ENCODE assay signal across 8 cellular contexts in genomic region chr1:225777058-225777582, GRCh38. TPM values are rescaled to one million over a fixed set of nuclear protein-coding genes. Genes with fewer than 3 reads are reported as not detected.
DNase-seq lines count a peak whose midpoint lies in the region; ATAC-seq and TF ChIP-seq lines count a peak whose summit lies in the region.

No MANE protein-coding gene starts in this region.

- CTCF ChIA-PET in OCI-LY7 (lab: Charles Lee; ENCODE audit: unreplicated experiment), result interaction anchor here (0.5 to 2.2 kb wide), 8 partner anchors 10 to 359 kb away, joined by 3 to 11 read pairs (median 3); no protein-coding TSS in a partner anchor

- POLR2A ChIA-PET in OCI-LY7 (lab: Charles Lee), result interaction anchor here (0.5 to 3.0 kb wide), 24 partner anchors 8 to 337 kb away, joined by 3 to 14 read pairs (median 4); partner anchors contain the start of genes PYCR2 and TMEM63A

- H3K27me3 ChIP-seq in GM06990 (replicated peaks; ENCODE audit: control insufficient read depth, insufficient read depth, low read length), result no peaks in the 10 kb centered on the region
- no peaks in the 10 kb centered on the region for H3K27me3 ChIP-seq in H7 (ENCODE audit: control insufficient read depth, insufficient read depth, low read length)
- H3K27me3 ChIP-seq in skeletal muscle tissue (ENCODE audit: control insufficient read depth in 3 of 3, insufficient read depth in 3 of 3, low read length in 3 of 3), result no peaks in the 10 kb centered on the region

- no peak overlapping the region for H3K4me3 Mint-ChIP-seq in osteocyte (ENCODE audit: unreplicated experiment)

- H3K36me3 Mint-ChIP-seq in osteocyte (ENCODE audit: unreplicated experiment), result no peaks in the 10 kb centered on the region

- H3K27ac ChIP-seq in OCI-LY7 (ENCODE audit: low read depth, low read length, poor library complexity, severe bottlenecking) (peak overlapping the region; percentile 91), skeletal muscle tissue (ENCODE audit: low read depth, low read length) (peak overlapping the region; percentile 89)

- no peak for DNase-seq in GM06990 (ENCODE audit: extremely low read depth, insufficient read length)
- DNase-seq in H7, result no peak
- no peak for DNase-seq in OCI-LY7 (ENCODE audit: low spot score)
- peak; percentile 18 for DNase-seq in foreskin melanocyte
- no peak for DNase-seq in osteocyte (ENCODE audit: extremely low spot score, unreplicated experiment)
- DNase-seq in pons (ENCODE audit: low spot score), result no peak

- peak overlapping the region; percentile 62 for H3K4me3 ChIP-seq in GM06990 (replicated peaks; ENCODE audit: low read depth, low read length)
- H3K4me3 ChIP-seq in H7 (ENCODE audit: insufficient read depth, low read depth, low read length), result peak overlapping the region; percentile 34
- H3K4me3 ChIP-seq in OCI-LY7 (ENCODE audit: low read depth, low read length, poor library complexity, severe bottlenecking), result peak overlapping the region; percentile 78
- H3K4me3 ChIP-seq in skeletal muscle tissue (ENCODE audit: low read length in 3 of 3), result peak overlapping the region; percentile 61 to 92 (median 79)

- ATAC-seq in HG02970 (IDR thresholded peaks at IDR 0.05; ENCODE audit: low FRiP score, unreplicated experiment), result no peak

- no peaks in the 10 kb centered on the region for H3K9me2 ChIP-seq in OCI-LY7 (ENCODE audit: insufficient read depth, low read length)

- H3K27me3 Mint-ChIP-seq in osteocyte (ENCODE audit: unreplicated experiment), result no peaks in the 10 kb centered on the region

- H3K4me2 ChIP-seq in OCI-LY7 (ENCODE audit: low read length), result peak overlapping the region; percentile 67

- peaks cover 56% of the 10 kb centered on the region for H3K4me1 ChIP-seq in OCI-LY7 (ENCODE audit: insufficient read depth, low read length, poor library complexity, severe bottlenecking)
- peaks cover 38 to 48% (median 45%) of the 10 kb centered on the region in 3 donors for H3K4me1 ChIP-seq in skeletal muscle tissue (ENCODE audit: control insufficient read depth in 3 of 3, insufficient read depth in 3 of 3, low read length in 3 of 3)

- H3K36me3 ChIP-seq in GM06990 (ENCODE audit: control insufficient read depth, insufficient read depth, low read length) (peaks cover 2% of the 10 kb centered on the region), H7 (replicated peaks; ENCODE audit: control insufficient read depth, insufficient read depth, low read length) (no peaks in the 10 kb centered on the region), OCI-LY7 (ENCODE audit: insufficient read depth, low read length) (peaks cover 36% of the 10 kb centered on the region), skeletal muscle tissue (ENCODE audit: control insufficient read depth in 3 of 3, insufficient read depth in 3 of 3, low read length in 3 of 3) (peaks cover 3 to 4% (median 4%) of the 10 kb centered on the region in 3 donors)

- intact Hi-C loops in OCI-LY7 (cut with micrococcal nuclease; ENCODE audit: unreplicated experiment), result loop anchor here (1.0 to 2.0 kb wide), 4 partner anchors 71 to 199 kb away; partner anchors contain the start of gene ENAH

- no peaks in the 10 kb centered on the region for H3K9me3 Mint-ChIP-seq in osteocyte (ENCODE audit: unreplicated experiment)

- H4K20me1 ChIP-seq in OCI-LY7 (ENCODE audit: insufficient read depth, low read length), result peaks cover 19% of the 10 kb centered on the region; the same call in 1 of the 2 replicates

- H3K79me2 ChIP-seq in OCI-LY7 (ENCODE audit: insufficient read depth, low read depth, low read length), result peaks cover 53% of the 10 kb centered on the region

- H3K9me3 ChIP-seq in OCI-LY7 (ENCODE audit: low read length) (no peaks in the 10 kb centered on the region), skeletal muscle tissue (ENCODE audit: control insufficient read depth in 3 of 3, low read length in 3 of 3) (no peaks in the 10 kb centered on the region)

- H3K27ac Mint-ChIP-seq in osteocyte (ENCODE audit: unreplicated experiment), result no peak overlapping the region

- H2AFZ ChIP-seq in OCI-LY7 (ENCODE audit: low read length), result peak overlapping the region; percentile 79

- no TSS peak for BruUV-seq in OCI-LY7 (replicated peaks; lab: Mats Ljungman, UMichigan)

- H3K9ac ChIP-seq in skeletal muscle tissue (ENCODE audit: low read depth in 1 of 3, low read length in 3 of 3), result peak overlapping the region; percentile 81 to 95 (median 89)

- H3K4me1 Mint-ChIP-seq in osteocyte (ENCODE audit: unreplicated experiment), result peaks cover 47% of the 10 kb centered on the region

- TF ChIP-seq CTCF in GM06990 (IDR thresholded peaks at IDR 0.05; ENCODE audit: insufficient read depth, low read length, poor library complexity, severe bottlenecking) (no peak), OCI-LY7 (conservative IDR thresholded peaks at IDR 0.05; ENCODE audit: low read length) (no peak), osteocyte (IDR thresholded peaks at IDR 0.05) (no peak)

RNA-seq across cellular contexts. Expression of gene SRP9, which starts 0.5 kb away (rescaled TPM):
- 647 and 743 TPM in 2 replicates for total RNA-seq in H7 (2014; rRNA removed; shearing (Covaris generic))
- 182 and 221 TPM in 2 replicates for total RNA-seq in OCI-LY7 (2014; rRNA removed; shearing (Covaris generic))
- 302 and 306 TPM in 2 replicates for total RNA-seq in OCI-LY7 (2022)
- 139 TPM for total RNA-seq in skeletal muscle tissue
- total RNA-seq in osteocyte, result 213 and 221 TPM in 2 replicates

RNA-seq across cellular contexts. Expression of gene EPHX1, which starts 32.8 kb away (rescaled TPM):
- total RNA-seq in H7 (2014; rRNA removed; shearing (Covaris generic)), result 41.6 and 52.1 TPM in 2 replicates
- 0.41 and 0.44 TPM in 2 replicates for total RNA-seq in OCI-LY7 (2014; rRNA removed; shearing (Covaris generic))
- total RNA-seq in OCI-LY7 (2022) (0.89 and 1.3 TPM in 2 replicates), skeletal muscle tissue (13.0 TPM), osteocyte (30.3 and 32.3 TPM in 2 replicates)
